14 cellular contexts compared by ENCODE assay signal in the genomic region with DNA sequence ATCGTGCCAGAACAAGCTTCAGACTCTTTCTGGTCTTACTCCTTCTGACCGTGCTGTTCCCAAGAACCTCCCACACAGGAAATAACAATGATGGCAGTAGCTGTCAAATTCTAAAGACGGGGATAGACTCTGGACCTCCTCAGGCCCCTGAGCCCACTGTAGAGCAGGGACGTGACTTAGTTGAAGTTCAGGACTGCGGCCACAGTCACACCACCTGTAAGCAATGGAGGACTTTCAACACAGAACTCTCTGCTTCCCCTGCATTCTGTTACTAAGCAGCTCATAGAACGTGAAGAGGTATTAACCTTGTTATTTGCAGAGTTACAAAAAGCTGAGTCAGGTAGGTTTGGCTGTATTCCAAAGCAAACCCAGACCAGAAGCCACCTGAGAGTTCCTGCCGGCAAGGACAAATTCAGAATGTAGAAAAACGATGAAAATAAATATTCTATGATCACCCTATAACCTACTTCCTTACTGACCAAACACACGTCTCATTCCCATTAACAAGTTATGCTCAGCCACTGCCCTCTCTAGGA. TPM values are rescaled to one million over a fixed set of nuclear protein-coding genes. Genes with fewer than 3 reads are reported as not detected.
A peak's percentile ranks its signal among the peaks of the same experiment; 100 is the strongest.
DNase-seq lines count a peak whose midpoint lies in the region; TF ChIP-seq lines count a peak whose summit lies in the region.
"Had no signal": no experiment of that assay in that cellular context is flagged by ENCODE, and none has a peak within 500 bp of the region (broad histone marks: within the 10 kb centered on the region; RNA-seq: fewer than 3 reads in every experiment).

No MANE protein-coding gene starts in this region.

- H4K20me1 ChIP-seq in hepatocyte (ENCODE audit: insufficient read depth, poor library complexity, severe bottlenecking), result no peaks in the 10 kb centered on the region

- H3K27me3 ChIP-seq in hepatocyte (no peaks in the 10 kb centered on the region), thyroid gland (no peaks in the 10 kb centered on the region), MG63 (no peaks in the 10 kb centered on the region), sigmoid colon (no peaks in the 10 kb centered on the region)

- peak overlapping the region; percentile 63 for H3K4me2 ChIP-seq in hepatocyte

- no peak overlapping the region for H2AFZ ChIP-seq in hepatocyte

- H3K9me3 ChIP-seq in hepatocyte (ENCODE audit: low read depth), result no peaks in the 10 kb centered on the region
- H3K9me3 ChIP-seq in thyroid gland, result no peaks in the 10 kb centered on the region
- no peaks in the 10 kb centered on the region for H3K9me3 ChIP-seq in MG63
- H3K9me3 ChIP-seq in sigmoid colon, result peaks cover 0 to 2% (median 0%) of the 10 kb centered on the region in 4 donors

- peak; percentile 74 for DNase-seq in LoVo (ENCODE audit: low spot score)
- DNase-seq in OCI-M1 (lab: John Stamatoyannopoulos, UW), result peak; percentile 25
- peak; percentile 67 for DNase-seq in hepatocyte (ENCODE audit: low spot score)
- DNase-seq in thyroid gland, result peak; percentile 50 to 54
- no peak for DNase-seq in MG63
- no peak for DNase-seq in sigmoid colon
- no peak for DNase-seq in activated gamma-delta T cell treated with Interleukin-2 at 50 U/mL for 16 hours
- DNase-seq: foreskin fibroblast; GOT3; midbrain; spleen; stimulated activated naive CD4-positive, alpha-beta T cell; T-helper 2 cell had no signal

- no peaks in the 10 kb centered on the region for H3K36me3 ChIP-seq in hepatocyte (replicated peaks; ENCODE audit: insufficient read depth, low read depth)
- no peaks in the 10 kb centered on the region for H3K36me3 ChIP-seq in thyroid gland
- no peaks in the 10 kb centered on the region for H3K36me3 ChIP-seq in MG63
- H3K36me3 ChIP-seq in sigmoid colon, result no peaks in the 10 kb centered on the region
- H3K36me3 ChIP-seq: spleen had no signal

- no peak for TF ChIP-seq EP300 in sigmoid colon (IDR thresholded peaks at IDR 0.05)

- intact Hi-C loops in thyroid gland (cut with DNase I), result no loop called here
- intact Hi-C loops in sigmoid colon (cut with DNase I), result no loop called here

- WGBS in hepatocyte (ENCODE audit: low lambda C conversion rate, missing lambda C conversion rate), result 51% methylated on average over 9 of the region's 9 CpGs
- WGBS in thyroid gland, 2 donors, result 17 to 18% methylated on average over 9 of the region's 9 CpGs
- WGBS in sigmoid colon, 2 donors, result 15 to 22% methylated on average over 9 of the region's 9 CpGs

- peaks cover 42% of the 10 kb centered on the region for H3K79me2 ChIP-seq in hepatocyte

- H3K4me3 ChIP-seq in hepatocyte (no peak overlapping the region), thyroid gland (replicated peaks in 1 of 3) (no peak overlapping the region), MG63 (no peak overlapping the region), sigmoid colon (no peak overlapping the region)
- H3K4me3 ChIP-seq: spleen had no signal

- peak overlapping the region; percentile 91 for H3K27ac ChIP-seq in hepatocyte
- peak overlapping the region; percentile 83 to 91 (median 88) for H3K27ac ChIP-seq in thyroid gland
- H3K27ac ChIP-seq in sigmoid colon, result no peak overlapping the region

- no peaks in the 10 kb centered on the region for H3K9me2 ChIP-seq in hepatocyte (replicated peaks; ENCODE audit: insufficient read depth)

- H3K4me1 ChIP-seq in hepatocyte (ENCODE audit: insufficient read depth), result peaks cover 11% of the 10 kb centered on the region
- peaks cover 14 to 17% of the 10 kb centered on the region in 2 donors for H3K4me1 ChIP-seq in thyroid gland
- H3K4me1 ChIP-seq in sigmoid colon, result no peaks in the 10 kb centered on the region

- TF ChIP-seq CTCF in hepatocyte (IDR thresholded peaks at IDR 0.05; ENCODE audit: poor library complexity), result no peak
- TF ChIP-seq CTCF in thyroid gland (IDR thresholded peaks at IDR 0.05), result no peak
- no peak for TF ChIP-seq CTCF in sigmoid colon (IDR thresholded peaks at IDR 0.05)

- TF ChIP-seq POLR2A in thyroid gland (IDR thresholded peaks at IDR 0.05) (peak in 1 of 2 donors; percentile 74), sigmoid colon (IDR thresholded peaks at IDR 0.05) (no peak)

RNA-seq across cellular contexts. Expression of a gene that starts 12.7 kb away (rescaled TPM):
- 114 and 129 TPM in 2 replicates for total RNA-seq in hepatocyte
- 71.0 and 97.2 TPM in 2 replicates for polyA plus RNA-seq in hepatocyte
- total RNA-seq in thyroid gland, result 10 to 100 TPM in 3 of 4 donors, 1 to 10 TPM in 1; 8.1 to 28.1 (median 21.9) TPM
- not detected in 2 replicates for total RNA-seq in MG63 (2014; rRNA removed; shearing (Covaris generic); ENCODE audit: low replicate concordance)
- total RNA-seq in sigmoid colon, result 1 to 10 TPM in 1 of 4 donors, under 1 TPM in 2, not detected in 1; 0.55 to 1.4 (median 0.95) TPM
- 100 to 1,000 TPM in 1 of 3 donors, 10 to 100 TPM in 2; 30.6 to 150 (median 46.0) TPM for polyA plus RNA-seq in sigmoid colon
- total RNA-seq: NCI-H460 had no signal

Comparison
In these comparisons a context has a peak if more than half of its experiments do, and no peak if none do; other contexts are left out.
1. DNase-seq: peak in LoVo (single experiment), OCI-M1 (single experiment), hepatocyte (single experiment) and thyroid gland (2 of 2); none in MG63 (single experiment), sigmoid colon (single experiment) and activated gamma-delta T cell treated with Interleukin-2 at 50 U/mL for 16 hours (single experiment).
2. H3K27ac ChIP-seq: peak in hepatocyte (single experiment) and thyroid gland (3 of 3); none in sigmoid colon (0 of 4).